Comparison of ENCODE assay signal across 12 cellular contexts in genomic region chr21:35491114-35491513, GRCh38.
DNase-seq lines count a peak whose midpoint lies in the region; ATAC-seq and TF ChIP-seq lines count a peak whose summit lies in the region.
"Had no signal": no experiment of that assay in that cellular context is flagged by ENCODE, and none has a peak within 500 bp of the region (broad histone marks: within the 10 kb centered on the region; RNA-seq: fewer than 3 reads in every experiment).

No MANE protein-coding gene starts in this region.

- DNase-seq in A172 (ENCODE audit: low spot score) (peak; percentile 10), Kasumi-1 (lab: John Stamatoyannopoulos, UW) (peak; percentile 19 to 53), amniotic epithelial cell (ENCODE audit: low read depth) (peak; percentile 40), kidney glomerular epithelial cell (lab: John Stamatoyannopoulos, UW) (peak; percentile 4), GM20000 (ENCODE audit: low spot score) (no peak)
- DNase-seq: 8988T, NCI-H1048, NCI-H345, NCI-H526 treated with DMSO at 0.1 percent for 48 hours had no signal

- ATAC-seq in GM18867 (IDR thresholded peaks at IDR 0.05; ENCODE audit: unreplicated experiment) = no peak
- no peak for ATAC-seq in stimulated activated memory B cell treated with anti-CD40 and anti-IgM and Interleukin-4, amounts not matched to agents 10 μg/mL and 1 μg/mL and 100 μg/mL, for 72 hours
- no peak for ATAC-seq in HG03135 (IDR thresholded peaks at IDR 0.05; ENCODE audit: unreplicated experiment)

- no peaks in the 10 kb centered on the region for H3K9me3 Mint-ChIP-seq in stimulated activated memory B cell treated with anti-CD40 and anti-IgM and Interleukin-4, amounts not matched to agents 10 μg/mL and 1 μg/mL and 100 μg/mL, for 72 hours

- no peak overlapping the region for H3K4me3 Mint-ChIP-seq in stimulated activated memory B cell treated with anti-CD40 and anti-IgM and Interleukin-4, amounts not matched to agents 10 μg/mL and 1 μg/mL and 100 μg/mL, for 72 hours

- no peak overlapping the region for H3K27ac Mint-ChIP-seq in stimulated activated memory B cell treated with anti-CD40 and anti-IgM and Interleukin-4, amounts not matched to agents 10 μg/mL and 1 μg/mL and 100 μg/mL, for 72 hours

- H3K36me3 Mint-ChIP-seq in stimulated activated memory B cell treated with anti-CD40 and anti-IgM and Interleukin-4, amounts not matched to agents 10 μg/mL and 1 μg/mL and 100 μg/mL, for 72 hours = no peaks in the 10 kb centered on the region

- peaks cover 11% of the 10 kb centered on the region for H3K27me3 Mint-ChIP-seq in stimulated activated memory B cell treated with anti-CD40 and anti-IgM and Interleukin-4, amounts not matched to agents 10 μg/mL and 1 μg/mL and 100 μg/mL, for 72 hours

- no peak for TF ChIP-seq CTCF in GM20000 (IDR thresholded peaks at IDR 0.05; ENCODE audit: extremely low read depth, missing control alignments)

- peaks cover 8% of the 10 kb centered on the region for H3K4me1 Mint-ChIP-seq in stimulated activated memory B cell treated with anti-CD40 and anti-IgM and Interleukin-4, amounts not matched to agents 10 μg/mL and 1 μg/mL and 100 μg/mL, for 72 hours
